8 cellular contexts compared by ENCODE assay signal in the genomic region with DNA sequence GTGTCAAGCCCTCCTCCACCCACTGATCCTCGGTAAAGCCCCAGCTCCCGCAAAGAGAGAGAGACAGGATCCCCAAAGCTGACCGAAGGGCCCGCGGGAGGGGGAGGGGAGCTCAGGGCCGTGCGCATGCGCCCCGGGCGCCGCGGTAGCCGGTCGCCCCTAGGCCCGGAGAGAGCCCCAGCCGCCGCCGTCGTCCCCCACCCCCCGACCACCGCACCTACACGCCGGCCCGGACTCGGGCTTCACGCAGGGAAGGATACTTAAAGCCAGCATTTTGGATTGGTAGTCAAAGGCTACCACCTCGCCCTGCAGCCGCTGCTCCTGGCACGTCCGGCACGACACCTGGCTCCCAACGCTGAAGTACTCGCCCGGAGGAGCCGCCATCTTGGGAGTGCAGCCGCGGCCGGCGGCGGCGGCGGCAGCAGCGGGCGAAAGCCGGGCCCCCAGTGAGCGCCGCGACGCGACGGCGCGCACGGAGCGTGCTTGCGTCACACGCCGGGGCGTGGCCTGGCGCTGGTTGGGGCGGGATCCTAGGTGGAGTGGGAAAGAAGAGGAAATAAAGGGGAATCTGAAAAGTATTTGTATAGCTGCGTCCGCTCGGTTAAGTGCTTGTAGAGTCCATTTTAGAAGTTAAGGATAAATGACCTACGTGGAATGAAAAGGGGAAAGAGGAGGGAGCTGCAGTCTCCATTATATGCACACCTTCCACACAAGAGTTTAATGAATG. TPM values are rescaled to one million over a fixed set of nuclear protein-coding genes. Genes with fewer than 3 reads are reported as not detected.
A peak's percentile ranks its signal among the peaks of the same experiment; 100 is the strongest.
DNase-seq lines count a peak whose midpoint lies in the region; ATAC-seq and TF ChIP-seq lines count a peak whose summit lies in the region.

A gene (minus strand): TSS at position 468 of the 727 bp plus-strand sequence. CDS start 84 bp downstream, at position 384.

- POLR2A ChIA-PET in CD8-positive, alpha-beta memory T cell (lab: Charles Lee): interaction anchor here (0.6 to 1.5 kb wide), 2 partner anchors 57 to 102 kb away, joined by 3 read pairs; a partner anchor contains a TSS

- H3K4me2 ChIP-seq in OCI-LY1 (ENCODE audit: low read length): peak within 1 kb of the TSS; percentile 86

- H3K4me1 Mint-ChIP-seq in CD8-positive, alpha-beta memory T cell: peaks cover 43 to 69% (median 59%) of the 10 kb centered on the region in 3 donors
- H3K4me1 Mint-ChIP-seq in endothelial cell (ENCODE audit: unreplicated experiment): peaks cover 28% of the 10 kb centered on the region
- peaks cover 41% of the 10 kb centered on the region for H3K4me1 Mint-ChIP-seq in mesothelial cell of epicardium

- peak within 1 kb of the TSS; percentile 89 to 96 (median 92) for H3K4me3 Mint-ChIP-seq in CD8-positive, alpha-beta memory T cell
- H3K4me3 Mint-ChIP-seq in endothelial cell (ENCODE audit: unreplicated experiment): peak within 1 kb of the TSS; percentile 95
- H3K4me3 Mint-ChIP-seq in mesothelial cell of epicardium: peak within 1 kb of the TSS; percentile 90

- H3K27me3 Mint-ChIP-seq in CD8-positive, alpha-beta memory T cell: peaks cover 0 to 3% of the 10 kb centered on the region in 2 donors
- H3K27me3 Mint-ChIP-seq in endothelial cell (ENCODE audit: unreplicated experiment): peaks cover 18% of the 10 kb centered on the region
- H3K27me3 Mint-ChIP-seq in mesothelial cell of epicardium (ENCODE audit: low read depth): no peaks in the 10 kb centered on the region

- no peaks in the 10 kb centered on the region for H3K27me3 ChIP-seq in CD8-positive, alpha-beta memory T cell (ENCODE audit: insufficient read depth, low read length, poor library complexity, severe bottlenecking)
- H3K27me3 ChIP-seq in HUES64 (ENCODE audit: insufficient read depth, low read length) (no peaks in the 10 kb centered on the region), OCI-LY1 (ENCODE audit: insufficient read depth, low read length) (no peaks in the 10 kb centered on the region)

- no peaks in the 10 kb centered on the region for H3K9me3 Mint-ChIP-seq in CD8-positive, alpha-beta memory T cell
- H3K9me3 Mint-ChIP-seq in endothelial cell (ENCODE audit: unreplicated experiment) (no peaks in the 10 kb centered on the region), mesothelial cell of epicardium (no peaks in the 10 kb centered on the region)

- peak; percentile 84 to 91 (median 87) for DNase-seq in CD8-positive, alpha-beta memory T cell
- peak; percentile 91 for DNase-seq in activated CD8-positive, alpha-beta memory T cell treated with anti-CD3 and anti-CD28 coated beads, Interleukin-2, amount 50 U/mL, for 4 hours
- DNase-seq in endothelial cell (ENCODE audit: low spot score) (peak; percentile 94), mesothelial cell of epicardium (ENCODE audit: low spot score in 2 of 2, unreplicated experiment in 2 of 2) (peak; percentile 87 to 95)
- peak; percentile 85 for DNase-seq in stimulated activated CD8-positive, alpha-beta memory T cell treated with anti-CD3 and anti-CD28 coated beads, Interleukin-15, amount 100 ng/mL, for 24 hours (ENCODE audit: low read depth)

- peak within 1 kb of the TSS; percentile 74 for H3K27ac ChIP-seq in CD8-positive, alpha-beta memory T cell (ENCODE audit: low read depth, low read length)
- H3K27ac ChIP-seq in HUES64 (ENCODE audit: low read depth, low read length) (peak within 1 kb of the TSS; percentile 97), OCI-LY1 (ENCODE audit: low read depth, low read length, poor library complexity, severe bottlenecking) (peak within 1 kb of the TSS; percentile 66)

- H3K4me1 ChIP-seq in CD8-positive, alpha-beta memory T cell (ENCODE audit: insufficient read depth, low read length): peaks cover 31% of the 10 kb centered on the region
- H3K4me1 ChIP-seq in HUES64 (ENCODE audit: insufficient read depth, low read length): peaks cover 11% of the 10 kb centered on the region
- H3K4me1 ChIP-seq in OCI-LY1 (ENCODE audit: insufficient read depth, low read length, severe bottlenecking): peaks cover 36% of the 10 kb centered on the region

- no peaks in the 10 kb centered on the region for H4K20me1 ChIP-seq in OCI-LY1 (ENCODE audit: insufficient read depth, low read length)

- H3F3A ChIP-seq in OCI-LY1 (ENCODE audit: insufficient read depth, low read length): no peaks in the 10 kb centered on the region; the same call in 1 of the 2 replicates

- H2AFZ ChIP-seq in OCI-LY1 (ENCODE audit: low read length): peak within 1 kb of the TSS; percentile 37; the same call in 1 of the 2 replicates

- peaks cover 3% of the 10 kb centered on the region for H3K36me3 ChIP-seq in CD8-positive, alpha-beta memory T cell (ENCODE audit: insufficient read depth, low read length)
- H3K36me3 ChIP-seq in HUES64 (ENCODE audit: insufficient read depth, low read length) (peaks cover 28% of the 10 kb centered on the region), OCI-LY1 (ENCODE audit: insufficient read depth, low read length) (peaks cover 28% of the 10 kb centered on the region)

- WGBS in HUES64: under 1% methylated on average over 63 of the region's 65 CpGs

- peak within 1 kb of the TSS; percentile 97 for H3K9ac ChIP-seq in HUES64 (ENCODE audit: low read depth, low read length)
- peak within 1 kb of the TSS; percentile 97 for H3K9ac ChIP-seq in OCI-LY1 (ENCODE audit: low read length)

- peak within 1 kb of the TSS; percentile 86 for H3K4me3 ChIP-seq in CD8-positive, alpha-beta memory T cell (ENCODE audit: low read length)
- peak within 1 kb of the TSS; percentile 72 for H3K4me3 ChIP-seq in HUES64 (ENCODE audit: low read length)
- peak within 1 kb of the TSS; percentile 97 for H3K4me3 ChIP-seq in OCI-LY1 (ENCODE audit: low read depth, low read length, poor library complexity, severe bottlenecking)

- no peak for TF ChIP-seq CTCF in OCI-LY1 (IDR thresholded peaks at IDR 0.05; ENCODE audit: low read length)
- TF ChIP-seq CTCF in endothelial cell (IDR thresholded peaks at IDR 0.05; ENCODE audit: unreplicated experiment): no peak
- TF ChIP-seq CTCF in mesothelial cell of epicardium (IDR thresholded peaks at IDR 0.05; ENCODE audit: unreplicated experiment): no peak

- CTCF ChIA-PET in CD8-positive, alpha-beta memory T cell (lab: Charles Lee): interaction anchor here (1.2 kb wide), 2 partner anchors 57 to 127 kb away, joined by 3 to 4 read pairs; a partner anchor contains a TSS

- H3K36me3 Mint-ChIP-seq in CD8-positive, alpha-beta memory T cell: peaks cover 3 to 43% (median 5%) of the 10 kb centered on the region in 3 donors
- H3K36me3 Mint-ChIP-seq in endothelial cell (ENCODE audit: low read depth, unreplicated experiment): peaks cover 9% of the 10 kb centered on the region
- H3K36me3 Mint-ChIP-seq in mesothelial cell of epicardium: peaks cover 5% of the 10 kb centered on the region

- H3K9me2 ChIP-seq in OCI-LY1 (ENCODE audit: low read depth, low read length): no peaks in the 10 kb centered on the region

- peak; percentile 55 for ATAC-seq in GM21390 (IDR thresholded peaks at IDR 0.05; ENCODE audit: unreplicated experiment)

- H3K27ac Mint-ChIP-seq in CD8-positive, alpha-beta memory T cell: peak within 1 kb of the TSS; percentile 85 to 99 (median 96)
- H3K27ac Mint-ChIP-seq in endothelial cell (ENCODE audit: unreplicated experiment) (peak within 1 kb of the TSS; percentile 98), mesothelial cell of epicardium (peak within 1 kb of the TSS; percentile 99)

- no peaks in the 10 kb centered on the region for H3K9me3 ChIP-seq in CD8-positive, alpha-beta memory T cell (ENCODE audit: low read length)
- H3K9me3 ChIP-seq in HUES64 (ENCODE audit: insufficient read depth, low read depth, low read length) (no peaks in the 10 kb centered on the region), OCI-LY1 (ENCODE audit: low read length) (no peaks in the 10 kb centered on the region)

- H3K79me2 ChIP-seq in OCI-LY1 (ENCODE audit: insufficient read depth, low read length): peaks cover 44% of the 10 kb centered on the region

RNA-seq across cellular contexts. Expression of the gene that starts here (rescaled TPM):
- 10 to 100 TPM; 79.9 to 81.9 TPM for total RNA-seq in CD8-positive, alpha-beta memory T cell
- polyA plus RNA-seq in CD8-positive, alpha-beta memory T cell: 80.7 TPM
- 80.8 TPM for polyA plus RNA-seq in HUES64 (2013, experiment 1 of 2)
- polyA plus RNA-seq in HUES64 (2013, experiment 2 of 2): 75.9 TPM
- total RNA-seq in endothelial cell (ENCODE audit: unreplicated experiment): 63.0 TPM
- total RNA-seq in mesothelial cell of epicardium: 51.4 to 60.8 TPM (median 58.0 TPM) in 3 replicates

Comparison
In these comparisons a context has a peak if more than half of its experiments do, and no peak if none do; other contexts are left out.
1. Peak in every context shown above with its lines: DNase-seq, ATAC-seq, H3K4me3 ChIP-seq and H3K27ac ChIP-seq.